10 cellular contexts compared by ENCODE assay signal in genomic region chr3:52190294-52190841, GRCh38. TPM values are rescaled to one million over a fixed set of nuclear protein-coding genes. Genes with fewer than 3 reads are reported as not detected.
DNase-seq lines count a peak whose midpoint lies in the region; ATAC-seq and TF ChIP-seq lines count a peak whose summit lies in the region.
"Had no signal": no experiment of that assay in that cellular context is flagged by ENCODE, and none has a peak within 500 bp of the region (broad histone marks: within the 10 kb centered on the region; RNA-seq: fewer than 3 reads in every experiment).

No MANE protein-coding gene starts in this region.

- ATAC-seq in left lung, result peak; percentile 52
- peak; percentile 55 for ATAC-seq in thoracic aorta (ENCODE audit: insufficient number of reproducible peaks, low FRiP score, low read depth)
- ATAC-seq in stimulated activated naive B cell treated with anti-CD40 and anti-IgM and Interleukin-4, amounts not matched to agents 10 μg/mL and 1 μg/mL and 100 μg/mL, for 72 hours (replicated peaks), result no peak
- no peak for ATAC-seq in HG03442 (IDR thresholded peaks at IDR 0.05; ENCODE audit: unreplicated experiment)
- ATAC-seq: Panc1 had no signal

- H3K4me1 ChIP-seq in left lung (peaks cover 25 to 53% of the 10 kb centered on the region in 2 donors), thoracic aorta (ENCODE audit: control insufficient read depth in 1 of 2, low read depth in 2 of 2) (peaks cover 5 to 19% of the 10 kb centered on the region in 2 donors)

- H3K27ac ChIP-seq in left lung (peak overlapping the region in 1 of 2 donors; percentile 70), thoracic aorta (peak overlapping the region; percentile 29 to 37)

- H3K27me3 ChIP-seq in left lung (no peaks in the 10 kb centered on the region), thoracic aorta (replicated peaks; ENCODE audit: insufficient read depth) (no peaks in the 10 kb centered on the region)

- CTCF ChIA-PET in MCF 10A (lab: Yijun Ruan, JAX), result interaction anchor here (0.6 kb wide), 1 partner anchor 29 kb away, joined by 3 read pairs; no protein-coding TSS in a partner anchor

- peaks cover 22% of the 10 kb centered on the region for H3K4me1 Mint-ChIP-seq in MCF 10A (ENCODE audit: insufficient read depth, unreplicated experiment)
- peaks cover 5 to 7% of the 10 kb centered on the region in 2 donors for H3K4me1 Mint-ChIP-seq in stimulated activated naive B cell treated with anti-CD40 and anti-IgM and Interleukin-4, amounts not matched to agents 10 μg/mL and 1 μg/mL and 100 μg/mL, for 72 hours

- H3K4me3 ChIP-seq in left lung (no peak overlapping the region), thoracic aorta (no peak overlapping the region)

- H3K27me3 Mint-ChIP-seq in MCF 10A (ENCODE audit: insufficient read depth, unreplicated experiment), result no peaks in the 10 kb centered on the region
- no peaks in the 10 kb centered on the region for H3K27me3 Mint-ChIP-seq in stimulated activated naive B cell treated with anti-CD40 and anti-IgM and Interleukin-4, amounts not matched to agents 10 μg/mL and 1 μg/mL and 100 μg/mL, for 72 hours
- H3K27me3 Mint-ChIP-seq: memory B cell had no signal

- H3K9me3 ChIP-seq in left lung (no peaks in the 10 kb centered on the region), thoracic aorta (no peaks in the 10 kb centered on the region)

- no peaks in the 10 kb centered on the region for H3K36me3 ChIP-seq in left lung
- no peaks in the 10 kb centered on the region for H3K36me3 ChIP-seq in thoracic aorta

- H3K9me3 Mint-ChIP-seq in MCF 10A (ENCODE audit: unreplicated experiment), result no peaks in the 10 kb centered on the region
- no peaks in the 10 kb centered on the region for H3K9me3 Mint-ChIP-seq in stimulated activated naive B cell treated with anti-CD40 and anti-IgM and Interleukin-4, amounts not matched to agents 10 μg/mL and 1 μg/mL and 100 μg/mL, for 72 hours
- H3K9me3 Mint-ChIP-seq: memory B cell had no signal

- BruUV-seq in MCF 10A (replicated peaks; lab: Mats Ljungman, UMichigan), result no TSS peak

- POLR2A ChIA-PET in MCF 10A (lab: Yijun Ruan, JAX), result no interaction called here

- no peaks in the 10 kb centered on the region for H3K36me3 Mint-ChIP-seq in MCF 10A (ENCODE audit: insufficient read depth, unreplicated experiment)
- H3K36me3 Mint-ChIP-seq in stimulated activated naive B cell treated with anti-CD40 and anti-IgM and Interleukin-4, amounts not matched to agents 10 μg/mL and 1 μg/mL and 100 μg/mL, for 72 hours, result no peaks in the 10 kb centered on the region
- H3K36me3 Mint-ChIP-seq: memory B cell had no signal

- no peak overlapping the region for H3K4me3 Mint-ChIP-seq in MCF 10A (ENCODE audit: unreplicated experiment)
- H3K4me3 Mint-ChIP-seq in stimulated activated naive B cell treated with anti-CD40 and anti-IgM and Interleukin-4, amounts not matched to agents 10 μg/mL and 1 μg/mL and 100 μg/mL, for 72 hours, result no peak overlapping the region
- H3K4me3 Mint-ChIP-seq: memory B cell had no signal

- DNase-seq in HS-27A (ENCODE audit: low read depth), result peak; percentile 57
- peak; percentile 65 for DNase-seq in MCF 10A (ENCODE audit: unreplicated experiment)
- peak in 1 of 2 donors; percentile 54 for DNase-seq in left lung
- DNase-seq in thoracic aorta (ENCODE audit: low spot score), result no peak
- no peak for DNase-seq in stimulated activated naive B cell treated with anti-CD40 and anti-IgM and Interleukin-4, amounts not matched to agents 10 μg/mL and 1 μg/mL and 100 μg/mL, for 72 hours
- DNase-seq in cerebellar cortex (ENCODE audit: low spot score), result no peak
- DNase-seq in stimulated activated CD4-positive, alpha-beta T cell treated with anti-CD3 and anti-CD28 coated beads, Interleukin-15, amount 100 ng/mL, for 24 hours, result no peak

- no peak for TF ChIP-seq CTCF in MCF 10A (IDR thresholded peaks at IDR 0.05; ENCODE audit: unreplicated experiment)
- TF ChIP-seq CTCF in left lung (IDR thresholded peaks at IDR 0.05), result no peak
- TF ChIP-seq CTCF in thoracic aorta (IDR thresholded peaks at IDR 0.05), result no peak

- no peak overlapping the region for H3K27ac Mint-ChIP-seq in MCF 10A (ENCODE audit: low read depth, unreplicated experiment)
- H3K27ac Mint-ChIP-seq in stimulated activated naive B cell treated with anti-CD40 and anti-IgM and Interleukin-4, amounts not matched to agents 10 μg/mL and 1 μg/mL and 100 μg/mL, for 72 hours, result no peak overlapping the region
- H3K27ac Mint-ChIP-seq: memory B cell had no signal

- intact Hi-C loops in MCF 10A (cut with micrococcal nuclease) (no loop called here), left lung (cut with DNase I) (no loop called here)

RNA-seq across cellular contexts. Expression of gene ALAS1, which starts 7.6 kb away (rescaled TPM):
- 29.2 and 35.7 TPM in 2 replicates for total RNA-seq in MCF 10A (2022)
- total RNA-seq in left lung, result 10 to 100 TPM; 66.7 to 70.1 TPM
- total RNA-seq in thoracic aorta, result 10 to 100 TPM; 28.4 to 33.3 TPM

RNA-seq across cellular contexts. Expression of gene TLR9, which starts 35.1 kb away (rescaled TPM):
- total RNA-seq in MCF 10A (2022), result not detected in 2 replicates
- 1 to 10 TPM in 1 of 2 donors, not detected in 1; 1.5 TPM for total RNA-seq in left lung
- not detected for total RNA-seq in thoracic aorta

RNA-seq across cellular contexts. Expression of gene POC1A, which starts 36.1 kb away (rescaled TPM):
- total RNA-seq in MCF 10A (2022), result 7.5 and 9.8 TPM in 2 replicates
- total RNA-seq in left lung, result 1 to 10 TPM; 5.3 to 7.6 TPM
- total RNA-seq in thoracic aorta, result 1 to 10 TPM in 1 of 2 donors, not detected in 1; 8.1 TPM

RNA-seq across cellular contexts. Expression of gene TWF2, which starts 48.6 kb away (rescaled TPM):
- total RNA-seq in MCF 10A (2022) (30.5 and 47.0 TPM in 2 replicates), left lung (10 to 100 TPM; 47.7 to 77.5 TPM), thoracic aorta (10 to 100 TPM; 52.2 to 69.2 TPM)

RNA-seq across cellular contexts. Expression of gene PPM1M, which starts 55.2 kb away (rescaled TPM):
- total RNA-seq in MCF 10A (2022) (10.4 and 14.0 TPM in 2 replicates), left lung (10 to 100 TPM; 33.1 to 48.3 TPM), thoracic aorta (10 to 100 TPM; 41.6 to 51.9 TPM)

Comparison
In these comparisons a context has a peak if more than half of its experiments do, and no peak if none do; other contexts are left out.
1. DNase-seq: peak in HS-27A (single experiment) and MCF 10A (single experiment); none in thoracic aorta (single experiment), stimulated activated naive B cell treated with anti-CD40 and anti-IgM and Interleukin-4, amounts not matched to agents 10 μg/mL and 1 μg/mL and 100 μg/mL, for 72 hours (single experiment), cerebellar cortex (single experiment) and stimulated activated CD4-positive, alpha-beta T cell treated with anti-CD3 and anti-CD28 coated beads, Interleukin-15, amount 100 ng/mL, for 24 hours (single experiment).
2. ATAC-seq: peak in left lung (single experiment) and thoracic aorta (single experiment); none in stimulated activated naive B cell treated with anti-CD40 and anti-IgM and Interleukin-4, amounts not matched to agents 10 μg/mL and 1 μg/mL and 100 μg/mL, for 72 hours (0 of 2) and HG03442 (single experiment).